ENCODE assay signal across 9 cellular contexts in genomic region chr16:61887903-61888302, GRCh38.
DNase-seq lines count a peak whose midpoint lies in the region; ATAC-seq and TF ChIP-seq lines count a peak whose summit lies in the region.
"Had no signal": no experiment of that assay in that cellular context is flagged by ENCODE, and none has a peak within 500 bp of the region (broad histone marks: within the 10 kb centered on the region; RNA-seq: fewer than 3 reads in every experiment).

No MANE protein-coding gene starts in this region.

- no peak overlapping the region for H3K4me3 ChIP-seq in GM23338

- no peaks in the 10 kb centered on the region for H3F3A ChIP-seq in GM23338 (replicated peaks; ENCODE audit: low read depth)

- H3K4me1 ChIP-seq in GM23338 (ENCODE audit: insufficient read depth), result no peaks in the 10 kb centered on the region

- H3K27ac Mint-ChIP-seq in GM23338, result peak overlapping the region; percentile 55; the same call in 1 of the 2 replicates

- TF ChIP-seq CTCF in GM23338 (conservative IDR thresholded peaks at IDR 0.05; ENCODE audit: low read depth in 2 of 2), result no peak

- H3K4me1 Mint-ChIP-seq in GM23338, result peaks cover 3% of the 10 kb centered on the region; the same call in 1 of the 3 replicates

- H3K36me3 ChIP-seq in GM23338 (ENCODE audit: insufficient read depth), result no peaks in the 10 kb centered on the region

- ATAC-seq in GM23338 (no peak), HG02798 (IDR thresholded peaks at IDR 0.05; ENCODE audit: poor library complexity, unreplicated experiment) (no peak)
- ATAC-seq: WTC11 had no signal

- DNase-seq in A172 (ENCODE audit: low spot score) (peak; percentile 65), GM23338 (ENCODE audit: low spot score) (no peak), RKO (ENCODE audit: low spot score) (peak; percentile 36), hepatic stellate cell (ENCODE audit: low spot score) (peak; percentile 1), NCI-H524 (lab: John Stamatoyannopoulos, UW) (no peak)
- no peak for DNase-seq in activated CD4-positive, CD25-positive, alpha-beta regulatory T cell (lab: John Stamatoyannopoulos, UW)
- DNase-seq in stimulated activated CD8-positive, alpha-beta memory T cell treated with anti-CD3 and anti-CD28 coated beads, Interleukin-4, amount 100 ng/mL, for 48 hours, result no peak

- H4K20me1 ChIP-seq in GM23338 (replicated peaks; ENCODE audit: insufficient read depth), result no peaks in the 10 kb centered on the region

- H3K9me3 Mint-ChIP-seq in GM23338, result no peaks in the 10 kb centered on the region

- no peaks in the 10 kb centered on the region for H3K9me2 ChIP-seq in GM23338 (ENCODE audit: insufficient read depth)

- H3K36me3 Mint-ChIP-seq in GM23338 (ENCODE audit: low read depth), result no peaks in the 10 kb centered on the region; the same call in 1 of the 3 replicates

- H3K79me2 ChIP-seq in GM23338 (replicated peaks; ENCODE audit: insufficient read depth), result no peaks in the 10 kb centered on the region

- no peaks in the 10 kb centered on the region for H3K27me3 ChIP-seq in GM23338 (ENCODE audit: insufficient read depth)

- H3K27ac ChIP-seq in GM23338 (ENCODE audit: low read depth), result no peak overlapping the region

- no peak overlapping the region for H2AFZ ChIP-seq in GM23338

- H3K4me3 Mint-ChIP-seq in GM23338, result no peak overlapping the region
- H3K4me3 Mint-ChIP-seq: WTC11 had no signal

- no peaks in the 10 kb centered on the region for H3K27me3 Mint-ChIP-seq in GM23338 (ENCODE audit: insufficient read depth, low read depth, poor library complexity)

- H3K4me2 ChIP-seq in GM23338, result no peak overlapping the region

TF ChIP-seq in GM23338, 12 proteins besides CTCF, POLR2A, EP300 and RAD21:
- no peak for TF ChIP-seq NANOG (IDR thresholded peaks at IDR 0.05; ENCODE audit: borderline replicate concordance)
- no peak for TF ChIP-seq EZH2phosphoT487 (IDR thresholded peaks at IDR 0.05; ENCODE audit: unreplicated experiment)
- TF ChIP-seq REST (IDR thresholded peaks at IDR 0.05; ENCODE audit: unreplicated experiment), result no peak
- no peak for TF ChIP-seq ETS1 (IDR thresholded peaks at IDR 0.05)
- TF ChIP-seq POLR2AphosphoS5 (IDR thresholded peaks at IDR 0.05; ENCODE audit: low read depth), result no peak

Comparison
In these comparisons a context has a peak if more than half of its experiments do, and no peak if none do; other contexts are left out.
1. DNase-seq: peak in A172 (single experiment), RKO (single experiment) and hepatic stellate cell (single experiment); none in GM23338 (single experiment), activated CD4-positive, CD25-positive, alpha-beta regulatory T cell (0 of 4), NCI-H524 (0 of 2) and stimulated activated CD8-positive, alpha-beta memory T cell treated with anti-CD3 and anti-CD28 coated beads, Interleukin-4, amount 100 ng/mL, for 48 hours (single experiment).